In genomic region chr1:2276803-2277580, GRCh38 we compare ENCODE assay signal across 10 cellular contexts. TPM values are rescaled to one million over a fixed set of nuclear protein-coding genes. Genes with fewer than 3 reads are reported as not detected.
A peak's percentile ranks its signal among the peaks of the same experiment; 100 is the strongest.
DNase-seq lines count a peak whose midpoint lies in the region; ATAC-seq and TF ChIP-seq lines count a peak whose summit lies in the region.
"Had no signal": no experiment of that assay in that cellular context is flagged by ENCODE, and none has a peak within 500 bp of the region (broad histone marks: within the 10 kb centered on the region; RNA-seq: fewer than 3 reads in every experiment).

No MANE protein-coding gene starts in this region.

- no peak for TF ChIP-seq CTCF in thyroid gland (IDR thresholded peaks at IDR 0.05)

- no peaks in the 10 kb centered on the region for H3K27me3 Mint-ChIP-seq in activated naive CD4-positive, alpha-beta T cell treated with anti-CD3 and anti-CD28 coated beads for 36 hours (ENCODE audit: low read depth)

- H3K27ac ChIP-seq in thyroid gland = peak overlapping the region; percentile 66 to 75 (median 72)

- intact Hi-C loops in activated naive CD4-positive, alpha-beta T cell treated with anti-CD3 and anti-CD28 coated beads for 36 hours (cut with micrococcal nuclease) = no loop called here
- intact Hi-C loops in thyroid gland (cut with DNase I) = no loop called here

- no peak for ATAC-seq in activated CD4-positive, CD25-positive, alpha-beta regulatory T cell treated with anti-CD3 and anti-CD28 coated beads, Interleukin-2, amount 50 U/mL, for 24 hours
- no peak for ATAC-seq in GM18498 (IDR thresholded peaks at IDR 0.05; ENCODE audit: unreplicated experiment)
- ATAC-seq: PC-3 had no signal

- H3K4me1 Mint-ChIP-seq in activated naive CD4-positive, alpha-beta T cell treated with anti-CD3 and anti-CD28 coated beads for 36 hours (ENCODE audit: low read depth) = peaks cover 66% of the 10 kb centered on the region

- no peaks in the 10 kb centered on the region for H3K9me3 Mint-ChIP-seq in activated naive CD4-positive, alpha-beta T cell treated with anti-CD3 and anti-CD28 coated beads for 36 hours

- H3K9me3 ChIP-seq in thyroid gland = no peaks in the 10 kb centered on the region

- in situ Hi-C loops in KBM-7 (cut with MboI; ENCODE audit: low pct_unique_long_range_greater_than_20kb, low sequenced_read_pairs) = no loop called here

- CTCF ChIA-PET in activated naive CD4-positive, alpha-beta T cell treated with anti-CD3 and anti-CD28 coated beads for 36 hours (lab: Charles Lee) = no interaction called here

- WGBS in thyroid gland, 2 donors = 61 to 71% methylated on average over 11 to 12 of the region's 12 CpGs

- H3K27ac Mint-ChIP-seq in activated naive CD4-positive, alpha-beta T cell treated with anti-CD3 and anti-CD28 coated beads for 36 hours = peak overlapping the region; percentile 46

- H3K36me3 ChIP-seq in thyroid gland = no peaks in the 10 kb centered on the region
- H3K36me3 ChIP-seq: cardiac muscle cell had no signal

- no peak overlapping the region for H3K4me3 Mint-ChIP-seq in activated naive CD4-positive, alpha-beta T cell treated with anti-CD3 and anti-CD28 coated beads for 36 hours

- no peak for DNase-seq in activated naive CD4-positive, alpha-beta T cell treated with anti-CD3 and anti-CD28 coated beads for 36 hours
- DNase-seq in activated naive CD4-positive, alpha-beta T cell (lab: John Stamatoyannopoulos, UW) = no peak
- DNase-seq in astrocyte of the hippocampus (ENCODE audit: low read depth, low spot score) (peak; percentile 47), iris pigment epithelial cell (ENCODE audit: low read depth) (peak; percentile 61), thyroid gland (no peak), KBM-7 (no peak)
- DNase-seq: PC-3 had no signal

- peaks cover 80 to 81% of the 10 kb centered on the region in 2 donors for H3K4me1 ChIP-seq in thyroid gland

- H3K4me3 ChIP-seq in thyroid gland (replicated peaks in 1 of 3) = no peak overlapping the region
- H3K4me3 ChIP-seq: cardiac muscle cell had no signal

- TF ChIP-seq POLR2A in thyroid gland (IDR thresholded peaks at IDR 0.05) = no peak

- no peaks in the 10 kb centered on the region for H3K27me3 ChIP-seq in thyroid gland
- H3K27me3 ChIP-seq: cardiac muscle cell had no signal

- H3K36me3 Mint-ChIP-seq in activated naive CD4-positive, alpha-beta T cell treated with anti-CD3 and anti-CD28 coated beads for 36 hours (ENCODE audit: low read depth) = peaks cover 10% of the 10 kb centered on the region

RNA-seq across cellular contexts. Expression of gene SKI, which starts 48.9 kb away (rescaled TPM):
- 10 to 100 TPM; 25.5 to 26.3 TPM for total RNA-seq in activated naive CD4-positive, alpha-beta T cell treated with anti-CD3 and anti-CD28 coated beads for 36 hours
- 10 to 100 TPM; 31.4 to 59.6 (median 39.9) TPM for total RNA-seq in thyroid gland

Comparison
In these comparisons a context has a peak if more than half of its experiments do, and no peak if none do; other contexts are left out.
1. DNase-seq: peak in astrocyte of the hippocampus (single experiment) and iris pigment epithelial cell (single experiment); none in activated naive CD4-positive, alpha-beta T cell treated with anti-CD3 and anti-CD28 coated beads for 36 hours (single experiment), activated naive CD4-positive, alpha-beta T cell (0 of 4), thyroid gland (0 of 2) and KBM-7 (single experiment).